In genomic region chr1:62384276-62385005, GRCh38 we compare ENCODE assay signal across 10 cellular contexts. TPM values are rescaled to one million over a fixed set of nuclear protein-coding genes. Genes with fewer than 3 reads are reported as not detected.
DNase-seq lines count a peak whose midpoint lies in the region; ATAC-seq and TF ChIP-seq lines count a peak whose summit lies in the region.
"Had no signal": no experiment of that assay in that cellular context is flagged by ENCODE, and none has a peak within 500 bp of the region (broad histone marks: within the 10 kb centered on the region; RNA-seq: fewer than 3 reads in every experiment).

No MANE protein-coding gene starts in this region.

- dilution Hi-C loops in IMR-90 (cut with HindIII; ENCODE audit: low sequenced_read_pairs, unreplicated experiment), result no loop called here

- no peak overlapping the region for H4K91ac ChIP-seq in IMR-90 (ENCODE audit: insufficient read depth, low read depth, low read length)

- no peak overlapping the region for H3K4me2 ChIP-seq in IMR-90 (ENCODE audit: low read depth, low read length)
- H3K4me2 ChIP-seq: BLaER1 had no signal

- no peak overlapping the region for H2AK9ac ChIP-seq in IMR-90 (replicated peaks; ENCODE audit: low read depth, low read length, poor library complexity)

- H3K36me3 ChIP-seq in IMR-90 (ENCODE audit: control insufficient read depth, insufficient read depth, low read length), result no peaks in the 10 kb centered on the region
- H3K36me3 ChIP-seq: BLaER1 had no signal

- no peak overlapping the region for H3K56ac ChIP-seq in IMR-90 (ENCODE audit: extremely low read depth, insufficient read depth, low read length)

- H4K5ac ChIP-seq in IMR-90 (ENCODE audit: low read depth, low read length), result no peak overlapping the region

- H3K9me1 ChIP-seq in IMR-90 (ENCODE audit: insufficient read depth, low read length), result no peaks in the 10 kb centered on the region

- no peak overlapping the region for H2BK5ac ChIP-seq in IMR-90 (ENCODE audit: low read depth, low read length, poor library complexity, severe bottlenecking)

- no peak overlapping the region for H3K23ac ChIP-seq in IMR-90 (ENCODE audit: low read depth, low read length)

- no peak overlapping the region for H2AFZ ChIP-seq in IMR-90 (replicated peaks; ENCODE audit: low read length, poor library complexity)

- no peak overlapping the region for H3K27ac ChIP-seq in IMR-90 (ENCODE audit: insufficient read depth, low read length)
- H3K27ac ChIP-seq: BLaER1 had no signal

- in situ Hi-C loops in IMR-90 (cut with MboI; ENCODE audit: low sequenced_read_pairs), result no loop called here

- H3K18ac ChIP-seq in IMR-90 (ENCODE audit: low read depth, low read length), result no peak overlapping the region

- peak; percentile 15 for DNase-seq in A172 (ENCODE audit: low spot score)
- peak; percentile 86 for DNase-seq in IMR-90
- peak; percentile 82 to 90 for DNase-seq in SHP77 (lab: John Stamatoyannopoulos, UW)
- DNase-seq in left ventricle myocardium superior, result no peak
- DNase-seq in HK-2 (ENCODE audit: unreplicated experiment), result no peak
- no peak for DNase-seq in erythroblast (lab: John Stamatoyannopoulos, UW)

- no peaks in the 10 kb centered on the region for H3K27me3 ChIP-seq in IMR-90 (ENCODE audit: control insufficient read depth, insufficient read depth, low read length)
- H3K27me3 ChIP-seq: BLaER1 had no signal

- POLR2A ChIA-PET in IMR-90 (lab: Charles Lee; ENCODE audit: unreplicated experiment), result no interaction called here

- no peak overlapping the region for H3K4me3 ChIP-seq in IMR-90 (ENCODE audit: insufficient read depth, low read depth, low read length)
- H3K4me3 ChIP-seq: BLaER1 had no signal

- intact Hi-C loops in IMR-90 (cut with micrococcal nuclease), result no loop called here
- intact Hi-C loops in left ventricle myocardium superior (cut with micrococcal nuclease), result no loop called here

- no peaks in the 10 kb centered on the region for H3K79me1 ChIP-seq in IMR-90 (ENCODE audit: low read depth in 1 of 2, low read length in 2 of 2)

- no peak for TF ChIP-seq RAD21 in IMR-90 (IDR thresholded peaks at IDR 0.05; ENCODE audit: low read length)

- CTCF ChIA-PET in IMR-90 (lab: Yijun Ruan, JAX), result no interaction called here

- H3K4me1 ChIP-seq in IMR-90 (ENCODE audit: control insufficient read depth, insufficient read depth, low read length), result peaks cover 2% of the 10 kb centered on the region; the same call in 1 of the 2 replicates

- no peaks in the 10 kb centered on the region for H4K20me1 ChIP-seq in IMR-90 (ENCODE audit: insufficient read depth, low read length)
- H4K20me1 ChIP-seq: BLaER1 had no signal

- no peak overlapping the region for H3K14ac ChIP-seq in IMR-90 (replicated peaks; ENCODE audit: low read depth, low read length)

- no peak overlapping the region for H3K4ac ChIP-seq in IMR-90 (ENCODE audit: low read depth, low read length)

- no peak overlapping the region for H2BK120ac ChIP-seq in IMR-90 (ENCODE audit: low read depth, low read length)

- ATAC-seq in IMR-90 (ENCODE audit: low read depth), result peak; percentile 89
- ATAC-seq in left ventricle myocardium superior, result peak; percentile 93
- no peak for ATAC-seq in GM21529 (IDR thresholded peaks at IDR 0.05; ENCODE audit: unreplicated experiment)
- ATAC-seq in GM21390 (IDR thresholded peaks at IDR 0.05; ENCODE audit: unreplicated experiment), result no peak
- ATAC-seq: HCT116 had no signal

- no TSS peak for BruUV-seq in IMR-90 (replicated peaks; lab: Mats Ljungman, UMichigan)

- no peak overlapping the region for H2BK15ac ChIP-seq in IMR-90 (ENCODE audit: low read depth, low read length)

- WGBS in IMR-90 (ENCODE audit: extremely low coverage in 2 of 2, insufficient read length in 1 of 2), 2 experiments, result 45% methylated on average over 2 of the region's 7 CpGs; no CpG with 5 or more reads in 1 of the 2 experiments

- TF ChIP-seq POLR2A in IMR-90 (IDR thresholded peaks at IDR 0.05; ENCODE audit: low read depth, low read length), result no peak
- TF ChIP-seq POLR2A in erythroblast (IDR thresholded peaks at IDR 0.05; ENCODE audit: low read length), result no peak

- no peaks in the 10 kb centered on the region for H3K9me3 ChIP-seq in IMR-90 (ENCODE audit: control insufficient read depth, insufficient read depth, low read length)
- H3K9me3 ChIP-seq: BLaER1 had no signal

- H3K9ac ChIP-seq in IMR-90 (ENCODE audit: low read depth, low read length), result no peak overlapping the region
- H3K9ac ChIP-seq: BLaER1 had no signal

- no peak overlapping the region for H2AK5ac ChIP-seq in IMR-90 (ENCODE audit: low read depth, low read length)

- TF ChIP-seq CTCF in IMR-90 (conservative IDR thresholded peaks at IDR 0.05; ENCODE audit: low read depth, low read length), result no peak

- H2BK20ac ChIP-seq in IMR-90 (ENCODE audit: low read depth, low read length), result no peak overlapping the region

- H4K8ac ChIP-seq in IMR-90 (ENCODE audit: low read depth in 2 of 2, low read length in 2 of 2), result no peak overlapping the region

TF ChIP-seq in IMR-90, 13 proteins besides CTCF, POLR2A, EP300 and RAD21:
- no peak for TF ChIP-seq ELK1 (IDR thresholded peaks at IDR 0.05; ENCODE audit: borderline replicate concordance, low read depth, low read length)
- TF ChIP-seq NFE2L2 (IDR thresholded peaks at IDR 0.05; ENCODE audit: low read depth, low read length), result no peak
- no peak for TF ChIP-seq USF2 (IDR thresholded peaks at IDR 0.05; ENCODE audit: low read depth, low read length)
- TF ChIP-seq FOS (IDR thresholded peaks at IDR 0.05; ENCODE audit: low read depth, low read length), result no peak
- TF ChIP-seq SMC3 (IDR thresholded peaks at IDR 0.05; ENCODE audit: low read depth, low read length), result no peak
- TF ChIP-seq CEBPB (IDR thresholded peaks at IDR 0.05; ENCODE audit: low read depth, low read length), result peak; percentile 55; the same call in 1 of the 2 replicates

RNA-seq across cellular contexts. Expression of gene USP1, which starts 52.4 kb away (rescaled TPM):
- 70.8 and 81.9 TPM in 2 replicates for total RNA-seq in A172 (2014; rRNA removed; shearing (Covaris generic))
- total RNA-seq in IMR-90 (2012; rRNA removed), result 9.7 and 26.1 TPM in 2 replicates
- polyA plus RNA-seq in IMR-90 (2012; rRNA removed), result 5.9 and 7.5 TPM in 2 replicates
- 1.6 and 2.5 TPM in 2 replicates for polyA plus RNA-seq in IMR-90 (2012; cell fraction: cytosol; rRNA removed)
- 1.1 and 2.2 TPM in 2 replicates for polyA plus RNA-seq in IMR-90 (2012; cell fraction: nucleus; rRNA removed; ENCODE audit: low replicate concordance)
- total RNA-seq in left ventricle myocardium superior, result 14.1 TPM

Comparison
In these comparisons a context has a peak if more than half of its experiments do, and no peak if none do; other contexts are left out.
1. DNase-seq: peak in A172 (single experiment), IMR-90 (single experiment) and SHP77 (2 of 2); none in left ventricle myocardium superior (single experiment), HK-2 (single experiment) and erythroblast (0 of 2).
2. ATAC-seq: peak in IMR-90 (single experiment) and left ventricle myocardium superior (single experiment); none in GM21529 (single experiment) and GM21390 (single experiment).